In genomic region chr5:96324708-96325107, GRCh38 we compare ENCODE assay signal across 17 cellular contexts.
A peak's percentile ranks its signal among the peaks of the same experiment; 100 is the strongest.
DNase-seq lines count a peak whose midpoint lies in the region; TF ChIP-seq lines count a peak whose summit lies in the region.
"Had no signal": no experiment of that assay in that cellular context is flagged by ENCODE, and none has a peak within 500 bp of the region (broad histone marks: within the 10 kb centered on the region; RNA-seq: fewer than 3 reads in every experiment).

No MANE protein-coding gene starts in this region.

- TF ChIP-seq CTCF in Calu3 (IDR thresholded peaks at IDR 0.05; ENCODE audit: unreplicated experiment) (no peak), LNCaP clone FGC (IDR thresholded peaks at IDR 0.05; ENCODE audit: control insufficient read depth, extremely low read depth, insufficient read depth) (no peak), astrocyte of the cerebellum (IDR thresholded peaks at IDR 0.05; ENCODE audit: low read depth, low read length, missing control alignments) (no peak), kidney epithelial cell (IDR thresholded peaks at IDR 0.05; ENCODE audit: insufficient read depth, low read length, poor library complexity, severe bottlenecking) (no peak), testis (IDR thresholded peaks at IDR 0.05) (no peak)

- WGBS in testis, 2 donors = 89 to 93% methylated on average over 2 of the region's 2 CpGs

- H3K27ac Mint-ChIP-seq in Calu3 (ENCODE audit: unreplicated experiment) = peak overlapping the region; percentile 0
- H3K27ac Mint-ChIP-seq: activated B cell treated with CpG ODN at 0.5 μM for 24 hours; activated T-cell treated with anti-CD3 and anti-CD28 coated beads, Interleukin-2, amount 50 U/mL, for 72 hours; natural killer cell treated with Interleukin-12 subunit alpha and Interleukin-12 subunit beta and Interleukin-15 and Interleukin-18, amount 100 ng/mL, for 72 hours had no signal

- no peaks in the 10 kb centered on the region for H3K4me1 ChIP-seq in testis

- H3K27me3 Mint-ChIP-seq in Calu3 (ENCODE audit: unreplicated experiment) = no peaks in the 10 kb centered on the region

- H3K36me3 ChIP-seq in kidney epithelial cell (ENCODE audit: control insufficient read depth, insufficient read depth, low read length) (no peaks in the 10 kb centered on the region), testis (ENCODE audit: low read depth, missing control alignments) (no peaks in the 10 kb centered on the region)
- H3K36me3 ChIP-seq: cardiac muscle cell, esophagus squamous epithelium had no signal

- peaks cover 4% of the 10 kb centered on the region for H3K9me3 Mint-ChIP-seq in Calu3 (ENCODE audit: low read depth, unreplicated experiment)
- H3K9me3 Mint-ChIP-seq: activated B cell treated with CpG ODN at 0.5 μM for 24 hours; natural killer cell treated with Interleukin-12 subunit alpha and Interleukin-12 subunit beta and Interleukin-15 and Interleukin-18, amount 100 ng/mL, for 72 hours had no signal

- TF ChIP-seq POLR2A in testis (IDR thresholded peaks at IDR 0.05) = no peak

- in situ Hi-C loops in astrocyte of the cerebellum (cut with HindIII; ENCODE audit: low sequenced_read_pairs) = loop anchor here (25.0 kb wide), 1 partner anchor 363 kb away; no protein-coding TSS in a partner anchor

- CTCF ChIA-PET in Calu3 (lab: Charles Lee) = interaction anchor here (1.0 kb wide), 1 partner anchor 97 kb away, joined by 3 read pairs; no protein-coding TSS in a partner anchor

- no TSS peak for BruUV-seq in Calu3 (replicated peaks; lab: Mats Ljungman, UMichigan)

- H3K4me1 Mint-ChIP-seq in Calu3 (ENCODE audit: low read depth, unreplicated experiment) = peaks cover 23% of the 10 kb centered on the region
- H3K4me1 Mint-ChIP-seq: activated B cell treated with CpG ODN at 0.5 μM for 24 hours had no signal

- H3K27me3 ChIP-seq in kidney epithelial cell (ENCODE audit: control insufficient read depth, insufficient read depth, low read length) (no peaks in the 10 kb centered on the region), testis (no peaks in the 10 kb centered on the region)
- H3K27me3 ChIP-seq: cardiac muscle cell, esophagus squamous epithelium had no signal

- intact Hi-C loops in Calu3 (cut with micrococcal nuclease; ENCODE audit: unreplicated experiment) = no loop called here
- intact Hi-C loops in testis (cut with DNase I; ENCODE audit: low total_unique reads) = no loop called here

- H3K4me3 Mint-ChIP-seq in Calu3 (ENCODE audit: low read depth, unreplicated experiment) = no peak overlapping the region
- H3K4me3 Mint-ChIP-seq: activated B cell treated with CpG ODN at 0.5 μM for 24 hours; activated T-cell treated with anti-CD3 and anti-CD28 coated beads, Interleukin-2, amount 50 U/mL, for 72 hours; natural killer cell treated with Interleukin-12 subunit alpha and Interleukin-12 subunit beta and Interleukin-15 and Interleukin-18, amount 100 ng/mL, for 72 hours had no signal

- DNase-seq in Calu3 (peak; percentile 44), LNCaP clone FGC (ENCODE audit: low read depth) (peak; percentile 80), astrocyte of the cerebellum (ENCODE audit: low read depth) (peak; percentile 49), kidney epithelial cell (ENCODE audit: low read depth) (peak; percentile 23), globus pallidus (ENCODE audit: low spot score) (no peak), middle frontal gyrus (ENCODE audit: extremely low spot score, low spot score) (no peak), testis (no peak), SIG-M5 treated with dmso at 0.1 percent for 504 hours (lab: John Stamatoyannopoulos, UW; ENCODE audit: unreplicated experiment) (no peak)
- DNase-seq: activated B cell treated with CpG ODN at 0.5 μM for 24 hours; activated T-cell treated with anti-CD3 and anti-CD28 coated beads, Interleukin-2, amount 50 U/mL, for 72 hours; esophagus squamous epithelium; islet precursor cell; Right ventricle myocardium superior; stimulated activated CD4-positive, alpha-beta T cell treated with anti-CD3 and anti-CD28 coated beads, Interleukin-12 subunit alpha, Interleukin-12 subunit beta, amount 100 ng/mL, for 4 hours had no signal

- no peak overlapping the region for H3K27ac ChIP-seq in testis
- H3K27ac ChIP-seq: C4-2B, cardiac muscle cell had no signal

- H3K4me3 ChIP-seq in LNCaP clone FGC (ENCODE audit: low read depth, low read length) = no peak overlapping the region
- H3K4me3 ChIP-seq in astrocyte of the cerebellum (ENCODE audit: low read depth, low read length) = no peak overlapping the region
- no peak overlapping the region for H3K4me3 ChIP-seq in kidney epithelial cell (ENCODE audit: low read depth, low read length)
- H3K4me3 ChIP-seq in testis = no peak overlapping the region
- H3K4me3 ChIP-seq: cardiac muscle cell, esophagus squamous epithelium had no signal

- H3K9me3 ChIP-seq in testis = no peaks in the 10 kb centered on the region
- H3K9me3 ChIP-seq: esophagus squamous epithelium had no signal

- no peaks in the 10 kb centered on the region for H3K36me3 Mint-ChIP-seq in Calu3 (ENCODE audit: insufficient read depth, unreplicated experiment)
- H3K36me3 Mint-ChIP-seq: natural killer cell treated with Interleukin-12 subunit alpha and Interleukin-12 subunit beta and Interleukin-15 and Interleukin-18, amount 100 ng/mL, for 72 hours had no signal

Comparison
In these comparisons a context has a peak if more than half of its experiments do, and no peak if none do; other contexts are left out.
1. DNase-seq: peak in Calu3 (single experiment), LNCaP clone FGC (single experiment), astrocyte of the cerebellum (single experiment) and kidney epithelial cell (single experiment); none in globus pallidus (single experiment), middle frontal gyrus (single experiment), testis (single experiment) and SIG-M5 treated with dmso at 0.1 percent for 504 hours (single experiment).